In the genomic region with DNA sequence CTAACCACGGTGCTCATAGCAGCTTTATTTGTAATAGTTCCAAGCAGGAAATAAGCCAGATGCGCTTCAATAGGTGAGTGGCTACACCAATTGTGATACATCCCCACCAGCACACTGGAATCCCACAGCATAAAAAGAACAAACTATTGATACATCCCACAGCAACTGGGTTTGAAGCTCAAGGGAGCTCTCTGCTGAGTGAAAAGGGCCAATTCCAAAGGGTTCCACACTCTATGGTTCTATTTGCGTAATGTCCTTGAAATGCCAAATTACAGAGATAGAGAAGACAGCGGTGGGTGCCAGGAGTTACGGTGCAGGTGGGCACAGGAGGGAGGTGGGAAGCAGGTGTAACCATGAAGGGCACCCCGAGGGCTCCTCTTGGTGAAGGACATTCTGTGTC, we compare ENCODE assay signal across 22 cellular contexts.
"Had no signal": no experiment of that assay in that cellular context is flagged by ENCODE, and none has a peak within 500 bp of the region (broad histone marks: within the 10 kb centered on the region; RNA-seq: fewer than 3 reads in every experiment).

No MANE protein-coding gene starts in this region.

- H2AFZ ChIP-seq: hepatocyte had no signal

- H3K9me3 ChIP-seq: lower lobe of right lung, mucosa of descending colon had no signal

- H3K36me3 ChIP-seq: esophagus muscularis mucosa, gastroesophageal sphincter, heart left ventricle, lower lobe of right lung had no signal

- FAIRE-seq: colon, endothelial cell of umbilical vein, frontal cortex, islet of Langerhans, keratinocyte had no signal

- H3K4me1 ChIP-seq: esophagus muscularis mucosa, foreskin keratinocyte, gastroesophageal sphincter, heart left ventricle, lower lobe of right lung had no signal

- H3K79me2 ChIP-seq: hepatocyte had no signal

- H3K27ac ChIP-seq: coronary artery, dorsolateral prefrontal cortex, esophagus muscularis mucosa, foreskin keratinocyte, gastroesophageal sphincter, heart left ventricle, hepatocyte, lower lobe of right lung had no signal

- H3K4me3 ChIP-seq: coronary artery, dorsolateral prefrontal cortex, esophagus muscularis mucosa, gastroesophageal sphincter, heart left ventricle, hepatocyte, lower lobe of right lung, mucosa of descending colon had no signal

- DNase-seq: dermis blood vessel endothelial cell; effector CD4-positive, alpha-beta T cell; effector memory CD4-positive, alpha-beta T cell; foreskin keratinocyte; heart left ventricle; hypothalamus; left cardiac atrium; left ventricle myocardium superior; lower lobe of right lung; mesenchymal stem cell; mucosa of descending colon; naive B cell had no signal

- H3K4me2 ChIP-seq: hepatocyte had no signal

- ATAC-seq: foreskin keratinocyte, gastroesophageal sphincter, heart left ventricle, left cardiac atrium, left ventricle myocardium superior, lower lobe of right lung, mucosa of descending colon had no signal

- H3K27me3 ChIP-seq: dorsolateral prefrontal cortex, foreskin keratinocyte, hepatocyte had no signal
